ENCODE assay signal across 18 cellular contexts in the genomic region with DNA sequence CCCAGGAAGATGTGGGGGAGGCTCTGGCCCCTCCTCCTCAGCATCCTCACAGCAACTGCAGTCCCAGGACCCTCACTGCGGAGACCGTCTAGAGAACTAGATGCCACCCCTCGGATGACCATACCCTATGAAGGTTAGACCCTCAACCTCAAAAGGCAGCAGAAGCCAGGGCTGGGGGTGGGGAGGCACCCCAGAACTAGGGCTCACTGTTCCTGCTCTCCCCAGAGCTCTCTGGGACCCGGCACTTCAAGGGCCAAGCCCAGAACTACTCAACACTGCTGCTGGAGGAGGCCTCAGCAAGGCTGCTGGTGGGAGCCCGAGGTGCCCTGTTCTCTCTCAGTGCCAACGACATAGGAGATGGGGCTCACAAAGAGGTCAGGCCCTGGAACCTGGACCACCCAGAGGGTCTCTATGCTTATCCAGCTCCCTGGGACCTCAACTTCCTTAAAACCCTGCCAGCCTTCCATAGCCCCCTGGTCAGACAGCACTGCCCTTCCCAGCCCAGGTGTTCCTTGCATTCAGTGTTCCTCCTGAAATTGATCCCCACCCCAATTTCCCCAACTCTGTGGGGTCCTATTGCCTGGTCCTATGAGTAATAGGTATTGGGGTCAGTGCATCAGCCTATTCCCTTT. TPM values are rescaled to one million over a fixed set of nuclear protein-coding genes. Genes with fewer than 3 reads are reported as not detected.
DNase-seq lines count a peak whose midpoint lies in the region; ATAC-seq, FAIRE-seq and TF ChIP-seq lines count a peak whose summit lies in the region.
"Had no signal": no experiment of that assay in that cellular context is flagged by ENCODE, and none has a peak within 500 bp of the region (broad histone marks: within the 10 kb centered on the region; RNA-seq: fewer than 3 reads in every experiment).

No MANE protein-coding gene starts in this region.

- peak overlapping the region; percentile 24; the same call in 1 of the 2 replicates for H3K9ac ChIP-seq in HepG2 (ENCODE audit: insufficient read depth, low read depth, low read length)
- H3K9ac ChIP-seq: BLaER1 treated with 17β-estradiol and CSF1 and Interleukin-3, amounts not matched to agents 10 nM and 100 nM; KMS-11 had no signal

- H3K4me2 ChIP-seq in HepG2 (ENCODE audit: low read depth, low read length), result peak overlapping the region; percentile 98
- H3K4me2 ChIP-seq: BLaER1 treated with 17β-estradiol and CSF1 and Interleukin-3, amounts not matched to agents 10 nM and 100 nM; KMS-11 had no signal

- H3K9me3 ChIP-seq in HepG2 (ENCODE audit: low read length), result no peaks in the 10 kb centered on the region
- H3K9me3 ChIP-seq in testis, result no peaks in the 10 kb centered on the region
- no peaks in the 10 kb centered on the region for H3K9me3 ChIP-seq in lower lobe of right lung
- H3K9me3 ChIP-seq: BLaER1 treated with 17β-estradiol and CSF1 and Interleukin-3, amounts not matched to agents 10 nM and 100 nM; SJCRH30 had no signal

- CTCF ChIA-PET in activated CD4-positive, alpha-beta memory T cell treated with anti-CD3 and anti-CD28 coated beads, Interleukin-2, amount 10 ng/mL, durations not matched to agents 7 days and 5 days (lab: Charles Lee), result interaction anchor here (1.3 to 1.7 kb wide), 2 partner anchors 24 to 46 kb away, joined by 4 read pairs; no protein-coding TSS in a partner anchor
- CTCF ChIA-PET in activated CD4-positive, alpha-beta memory T cell treated with anti-CD3 and anti-CD28 coated beads for 36 hours (lab: Charles Lee), result interaction anchor here (1.7 kb wide), 1 partner anchor 41 kb away, joined by 3 read pairs; no protein-coding TSS in a partner anchor
- CTCF ChIA-PET in HepG2 (lab: Yijun Ruan, JAX; ENCODE audit: low intra/inter-chr PET ratio, low total read pairs), result no interaction called here

- ATAC-seq in HepG2 (no peak), lower lobe of right lung (no peak)

- TF ChIP-seq RAD21 in HepG2 (CRISPR knock-in tag; IDR thresholded peaks at IDR 0.05), result no peak

- intact Hi-C loops in activated CD4-positive, alpha-beta memory T cell treated with anti-CD3 and anti-CD28 coated beads for 36 hours (cut with micrococcal nuclease), result no loop called here
- intact Hi-C loops in HepG2 (cut with micrococcal nuclease; ENCODE audit: unreplicated experiment), result no loop called here
- intact Hi-C loops in testis (cut with DNase I; ENCODE audit: low total_unique reads), result no loop called here
- intact Hi-C loops in lower lobe of right lung (cut with DNase I), result no loop called here

- no peaks in the 10 kb centered on the region; a peak in 1 of 5 replicates for H3K27me3 ChIP-seq in HepG2 (ENCODE audit: control insufficient read depth in 1 of 2, insufficient read depth in 2 of 2, low read length in 2 of 2)
- no peaks in the 10 kb centered on the region for H3K27me3 ChIP-seq in testis
- peaks cover 5% of the 10 kb centered on the region for H3K27me3 ChIP-seq in lower lobe of right lung (ENCODE audit: low read depth)
- H3K27me3 ChIP-seq: SJCRH30 had no signal

- DNase-seq in activated CD4-positive, alpha-beta memory T cell treated with anti-CD3 and anti-CD28 coated beads, Interleukin-2, amount 10 ng/mL, durations not matched to agents 7 days and 5 days, result peak; percentile 10
- no peak for DNase-seq in activated CD4-positive, alpha-beta memory T cell treated with anti-CD3 and anti-CD28 coated beads for 36 hours
- no peak for DNase-seq in HepG2 (ENCODE audit: low spot score)
- DNase-seq in testis, result peak; percentile 1
- no peak for DNase-seq in lower lobe of right lung
- DNase-seq in DMS79 treated with DMSO at 0.1 percent for 48 hours (lab: John Stamatoyannopoulos, UW), result no peak
- DNase-seq: 8988T; DMS 273 treated with DMSO at 0.1 percent for 48 hours; EL; NCI-H1105; NCI-H1694 treated with DMSO at 0.1 percent for 48 hours; NCI-H69; NK-92 treated with Interleukin-12 subunit alpha and Interleukin-12 subunit beta, amount 100 ng/mL, for 24 hours; SJCRH30 had no signal

- BruUV-seq in HepG2 (replicated peaks; lab: Mats Ljungman, UMichigan), result no TSS peak

- FAIRE-seq in HepG2 (lab: Jason Lieb, UNC), result no peak

- no peak overlapping the region for H2AFZ ChIP-seq in HepG2 (ENCODE audit: low read length)

- H3K4me3 ChIP-seq in HepG2 (replicated peaks in 1 of 3; ENCODE audit: insufficient read depth in 1 of 3, low read depth in 2 of 3, low read length in 3 of 3) (peak overlapping the region in 1 of 3 experiments; percentile 94; a peak in 1 of 6 replicates), testis (no peak overlapping the region), lower lobe of right lung (no peak overlapping the region)
- H3K4me3 ChIP-seq: BLaER1 treated with 17β-estradiol and CSF1 and Interleukin-3, amounts not matched to agents 10 nM and 100 nM; SJCRH30 had no signal

- H3K36me3 Mint-ChIP-seq in activated CD4-positive, alpha-beta memory T cell treated with anti-CD3 and anti-CD28 coated beads, Interleukin-2, amount 10 ng/mL, durations not matched to agents 7 days and 5 days (ENCODE audit: low read depth), result no peaks in the 10 kb centered on the region
- no peaks in the 10 kb centered on the region for H3K36me3 Mint-ChIP-seq in activated CD4-positive, alpha-beta memory T cell treated with anti-CD3 and anti-CD28 coated beads for 36 hours

- H3K36me3 ChIP-seq in HepG2 (replicated peaks in 1 of 2; ENCODE audit: control insufficient read depth in 1 of 2, insufficient read depth in 2 of 2, low read length in 2 of 2) (peaks cover 21 to 49% of the 10 kb centered on the region in 2 experiments), testis (ENCODE audit: low read depth, missing control alignments) (no peaks in the 10 kb centered on the region), lower lobe of right lung (no peaks in the 10 kb centered on the region)
- H3K36me3 ChIP-seq: SJCRH30 had no signal

- WGBS in HepG2 (ENCODE audit: low lambda C conversion rate), result 100% methylated on average over 3 of the region's 6 CpGs
- WGBS in testis, 2 donors, result 89 to 96% methylated on average over 4 to 6 of the region's 6 CpGs

- no peaks in the 10 kb centered on the region for H3K27me3 Mint-ChIP-seq in activated CD4-positive, alpha-beta memory T cell treated with anti-CD3 and anti-CD28 coated beads, Interleukin-2, amount 10 ng/mL, durations not matched to agents 7 days and 5 days
- no peaks in the 10 kb centered on the region for H3K27me3 Mint-ChIP-seq in activated CD4-positive, alpha-beta memory T cell treated with anti-CD3 and anti-CD28 coated beads for 36 hours

- H3K27ac Mint-ChIP-seq in activated CD4-positive, alpha-beta memory T cell treated with anti-CD3 and anti-CD28 coated beads, Interleukin-2, amount 10 ng/mL, durations not matched to agents 7 days and 5 days, result peak overlapping the region; percentile 26
- H3K27ac Mint-ChIP-seq in activated CD4-positive, alpha-beta memory T cell treated with anti-CD3 and anti-CD28 coated beads for 36 hours, result no peak overlapping the region

- peak overlapping the region; percentile 96 for H3K27ac ChIP-seq in HepG2 (ENCODE audit: extremely low read length, insufficient read depth, low read length)
- H3K27ac ChIP-seq in testis, result no peak overlapping the region
- no peak overlapping the region for H3K27ac ChIP-seq in lower lobe of right lung
- H3K27ac ChIP-seq: BLaER1 treated with 17β-estradiol and CSF1 and Interleukin-3, amounts not matched to agents 10 nM and 100 nM; KMS-11; RWPE1; SJCRH30 had no signal

- TF ChIP-seq CTCF in HepG2 (CRISPR knock-in tag; IDR thresholded peaks at IDR 0.05), result no peak
- no peak for TF ChIP-seq CTCF in testis (IDR thresholded peaks at IDR 0.05)
- TF ChIP-seq CTCF in lower lobe of right lung (IDR thresholded peaks at IDR 0.05), result no peak

- POLR2A ChIA-PET in activated CD4-positive, alpha-beta memory T cell treated with anti-CD3 and anti-CD28 coated beads, Interleukin-2, amount 10 ng/mL, durations not matched to agents 7 days and 5 days (lab: Charles Lee), result no interaction called here
- POLR2A ChIA-PET in activated CD4-positive, alpha-beta memory T cell treated with anti-CD3 and anti-CD28 coated beads for 36 hours (lab: Charles Lee), result interaction anchor here (0.6 kb wide), 1 partner anchor 603 kb away, joined by 4 read pairs; no protein-coding TSS in a partner anchor
- POLR2A ChIA-PET in HepG2 (lab: Yijun Ruan, JAX), result interaction anchor here (1.3 to 12.6 kb wide), 2 partner anchors 19 to 59 kb away, joined by 3 to 277 read pairs; a partner anchor contains a TSS

- TF ChIP-seq EP300 in HepG2 (IDR thresholded peaks at IDR 0.05; ENCODE audit: low read depth in 2 of 2, low read length in 2 of 2) (no peak), HepG2 (CRISPR knock-in tag; IDR thresholded peaks at IDR 0.05; ENCODE audit: borderline replicate concordance) (no peak)

- no peaks in the 10 kb centered on the region for H3K9me3 Mint-ChIP-seq in activated CD4-positive, alpha-beta memory T cell treated with anti-CD3 and anti-CD28 coated beads, Interleukin-2, amount 10 ng/mL, durations not matched to agents 7 days and 5 days
- no peaks in the 10 kb centered on the region for H3K9me3 Mint-ChIP-seq in activated CD4-positive, alpha-beta memory T cell treated with anti-CD3 and anti-CD28 coated beads for 36 hours

- H3K4me3 Mint-ChIP-seq in activated CD4-positive, alpha-beta memory T cell treated with anti-CD3 and anti-CD28 coated beads, Interleukin-2, amount 10 ng/mL, durations not matched to agents 7 days and 5 days, result no peak overlapping the region
- no peak overlapping the region for H3K4me3 Mint-ChIP-seq in activated CD4-positive, alpha-beta memory T cell treated with anti-CD3 and anti-CD28 coated beads for 36 hours

- no peak for TF ChIP-seq POLR2A in HepG2 (IDR thresholded peaks at IDR 0.05; ENCODE audit: insufficient read depth in 1 of 2, low read depth in 2 of 2, low read length in 2 of 2)
- TF ChIP-seq POLR2A in testis (IDR thresholded peaks at IDR 0.05), result no peak

- in situ Hi-C loops in HepG2 (cut with HindIII; ENCODE audit: extremely low pct_ligation_motif_present, low pct_unique_long_range_greater_than_20kb), result no loop called here

- H4K20me1 ChIP-seq in HepG2 (ENCODE audit: insufficient read depth, low read length), result no peaks in the 10 kb centered on the region

- peaks cover 63% of the 10 kb centered on the region for H3K4me1 ChIP-seq in HepG2 (ENCODE audit: insufficient read depth, low read length)
- peaks cover 21% of the 10 kb centered on the region for H3K4me1 ChIP-seq in testis
- peaks cover 17% of the 10 kb centered on the region for H3K4me1 ChIP-seq in lower lobe of right lung

- H3K4me1 Mint-ChIP-seq in activated CD4-positive, alpha-beta memory T cell treated with anti-CD3 and anti-CD28 coated beads, Interleukin-2, amount 10 ng/mL, durations not matched to agents 7 days and 5 days, result peaks cover 11% of the 10 kb centered on the region
- peaks cover 8% of the 10 kb centered on the region for H3K4me1 Mint-ChIP-seq in activated CD4-positive, alpha-beta memory T cell treated with anti-CD3 and anti-CD28 coated beads for 36 hours (ENCODE audit: low read depth)

- H3K79me2 ChIP-seq in HepG2 (ENCODE audit: insufficient read depth, low read length), result peaks cover 45% of the 10 kb centered on the region

RNA-seq across cellular contexts. Expression of a gene that starts 3.7 kb away (rescaled TPM):
- under 1 TPM; 0.68 to 0.98 TPM for total RNA-seq in activated CD4-positive, alpha-beta memory T cell treated with anti-CD3 and anti-CD28 coated beads, Interleukin-2, amount 10 ng/mL, durations not matched to agents 7 days and 5 days
- under 1 TPM; 0.58 to 0.74 TPM for total RNA-seq in activated CD4-positive, alpha-beta memory T cell treated with anti-CD3 and anti-CD28 coated beads for 36 hours
- total RNA-seq in HepG2 (2016; rRNA removed; fragmentation: Illumina TruSeq; extraction: Trizol) (42.9 and 46.2 TPM in 2 replicates), testis (1 to 10 TPM; 4.8 to 7.2 TPM), lower lobe of right lung (5.1 TPM)
- total RNA-seq in HepG2 (2016; cell fraction: cytosol; rRNA removed; fragmentation: Illumina TruSeq; extraction: Trizol; ENCODE audit: low read depth), result 16.2 and 18.7 TPM in 2 replicates
- total RNA-seq in HepG2 (2016; cell fraction: insoluble cytoplasmic fraction; rRNA removed; fragmentation: Illumina TruSeq; extraction: Trizol), result 33.8 and 43.7 TPM in 2 replicates
- 46.0 and 52.4 TPM in 2 replicates for total RNA-seq in HepG2 (2016; cell fraction: membrane; rRNA removed; fragmentation: Illumina TruSeq; extraction: Trizol)
- 54.5 and 68.3 TPM in 2 replicates for total RNA-seq in HepG2 (2016; cell fraction: nucleus; rRNA removed; fragmentation: Illumina TruSeq; extraction: Trizol)
- polyA plus RNA-seq in HepG2 (2011; rRNA removed) (207 and 236 TPM in 2 replicates), testis (ENCODE audit: insufficient read depth, low read depth, low replicate concordance) (6.2 TPM)
- 169 and 172 TPM in 2 replicates for polyA plus RNA-seq in HepG2 (2011; cell fraction: cytosol; rRNA removed)
- 405 and 408 TPM in 2 replicates for polyA plus RNA-seq in HepG2 (2011; cell fraction: nucleus; rRNA removed)
- polyA plus RNA-seq in HepG2 (2012), result 154 and 177 TPM in 2 replicates
- polyA plus RNA-seq in HepG2 (2016; cell fraction: cytosol; fragmentation: Illumina TruSeq; extraction: Trizol; ENCODE audit: low read depth), result 29.3 and 33.1 TPM in 2 replicates
- polyA plus RNA-seq in HepG2 (2016; cell fraction: insoluble cytoplasmic fraction; fragmentation: Illumina TruSeq; extraction: Trizol; ENCODE audit: low read depth), result 87.9 and 114 TPM in 2 replicates
- polyA plus RNA-seq in HepG2 (2016; cell fraction: membrane; fragmentation: Illumina TruSeq; extraction: Trizol; ENCODE audit: low read depth), result 97.4 TPM in 2 replicates
- polyA plus RNA-seq in HepG2 (2016; cell fraction: nucleus; fragmentation: Illumina TruSeq; extraction: Trizol; ENCODE audit: insufficient read depth, low read depth), result 269 and 299 TPM in 2 replicates
- polyA minus RNA-seq in HepG2 (2011; rRNA and poly(A)+ RNA removed; ENCODE audit: low replicate concordance), result 0.84 and 364 TPM in 2 replicates
- 105 and 111 TPM in 2 replicates for polyA minus RNA-seq in HepG2 (2011; cell fraction: cytosol; rRNA and poly(A)+ RNA removed)
- polyA minus RNA-seq in HepG2 (2011; cell fraction: nucleus; rRNA and poly(A)+ RNA removed), result 100 and 101 TPM in 2 replicates
- total RNA-seq: MCF 10A had no signal

RNA-seq across cellular contexts. Expression of a gene that starts 14.3 kb away (rescaled TPM):
- 10 to 100 TPM; 47.8 to 49.3 TPM for total RNA-seq in activated CD4-positive, alpha-beta memory T cell treated with anti-CD3 and anti-CD28 coated beads, Interleukin-2, amount 10 ng/mL, durations not matched to agents 7 days and 5 days
- 10 to 100 TPM; 47.0 to 50.1 TPM for total RNA-seq in activated CD4-positive, alpha-beta memory T cell treated with anti-CD3 and anti-CD28 coated beads for 36 hours
- total RNA-seq in HepG2 (2016; rRNA removed; fragmentation: Illumina TruSeq; extraction: Trizol) (68.8 and 71.0 TPM in 2 replicates), testis (100 to 1,000 TPM; 123 to 124 TPM), lower lobe of right lung (59.7 TPM)
- 32.4 and 32.8 TPM in 2 replicates for total RNA-seq in HepG2 (2016; cell fraction: cytosol; rRNA removed; fragmentation: Illumina TruSeq; extraction: Trizol; ENCODE audit: low read depth)
- total RNA-seq in HepG2 (2016; cell fraction: insoluble cytoplasmic fraction; rRNA removed; fragmentation: Illumina TruSeq; extraction: Trizol), result 65.7 and 69.8 TPM in 2 replicates
- total RNA-seq in HepG2 (2016; cell fraction: membrane; rRNA removed; fragmentation: Illumina TruSeq; extraction: Trizol), result 46.1 and 51.6 TPM in 2 replicates
- 31.2 and 37.2 TPM in 2 replicates for total RNA-seq in HepG2 (2016; cell fraction: nucleus; rRNA removed; fragmentation: Illumina TruSeq; extraction: Trizol)
- polyA plus RNA-seq in HepG2 (2011; rRNA removed) (73.7 and 79.1 TPM in 2 replicates), testis (ENCODE audit: insufficient read depth, low read depth, low replicate concordance) (199 TPM)
- polyA plus RNA-seq in HepG2 (2011; cell fraction: cytosol; rRNA removed), result 71.0 and 107 TPM in 2 replicates
- polyA plus RNA-seq in HepG2 (2011; cell fraction: nucleus; rRNA removed), result 91.9 and 106 TPM in 2 replicates
- polyA plus RNA-seq in HepG2 (2012), result 53.0 and 55.5 TPM in 2 replicates
- polyA plus RNA-seq in HepG2 (2016; cell fraction: cytosol; fragmentation: Illumina TruSeq; extraction: Trizol; ENCODE audit: low read depth), result 35.2 and 41.6 TPM in 2 replicates
- 87.4 and 92.0 TPM in 2 replicates for polyA plus RNA-seq in HepG2 (2016; cell fraction: insoluble cytoplasmic fraction; fragmentation: Illumina TruSeq; extraction: Trizol; ENCODE audit: low read depth)
- polyA plus RNA-seq in HepG2 (2016; cell fraction: membrane; fragmentation: Illumina TruSeq; extraction: Trizol; ENCODE audit: low read depth), result 50.3 and 58.0 TPM in 2 replicates
- polyA plus RNA-seq in HepG2 (2016; cell fraction: nucleus; fragmentation: Illumina TruSeq; extraction: Trizol; ENCODE audit: insufficient read depth, low read depth), result 72.1 and 80.1 TPM in 2 replicates
- polyA minus RNA-seq in HepG2 (2011; rRNA and poly(A)+ RNA removed; ENCODE audit: low replicate concordance), result 42.1 and 55.4 TPM in 2 replicates
- 21.1 and 28.5 TPM in 2 replicates for polyA minus RNA-seq in HepG2 (2011; cell fraction: cytosol; rRNA and poly(A)+ RNA removed)
- polyA minus RNA-seq in HepG2 (2011; cell fraction: nucleus; rRNA and poly(A)+ RNA removed), result 14.3 and 15.8 TPM in 2 replicates

RNA-seq across cellular contexts. Expression of a gene that starts 14.3 kb away (rescaled TPM):
- 1 to 10 TPM; 6.4 to 7.1 TPM for total RNA-seq in activated CD4-positive, alpha-beta memory T cell treated with anti-CD3 and anti-CD28 coated beads, Interleukin-2, amount 10 ng/mL, durations not matched to agents 7 days and 5 days
- 10 to 100 TPM; 12.8 to 14.0 TPM for total RNA-seq in activated CD4-positive, alpha-beta memory T cell treated with anti-CD3 and anti-CD28 coated beads for 36 hours
- total RNA-seq in HepG2 (2016; rRNA removed; fragmentation: Illumina TruSeq; extraction: Trizol), result 16.5 and 21.9 TPM in 2 replicates
- 3.7 and 4.5 TPM in 2 replicates for total RNA-seq in HepG2 (2016; cell fraction: cytosol; rRNA removed; fragmentation: Illumina TruSeq; extraction: Trizol; ENCODE audit: low read depth)
- 18.6 and 19.4 TPM in 2 replicates for total RNA-seq in HepG2 (2016; cell fraction: insoluble cytoplasmic fraction; rRNA removed; fragmentation: Illumina TruSeq; extraction: Trizol)
- total RNA-seq in HepG2 (2016; cell fraction: membrane; rRNA removed; fragmentation: Illumina TruSeq; extraction: Trizol), result 11.4 and 11.5 TPM in 2 replicates
- total RNA-seq in HepG2 (2016; cell fraction: nucleus; rRNA removed; fragmentation: Illumina TruSeq; extraction: Trizol), result 13.4 and 14.8 TPM in 2 replicates
- polyA plus RNA-seq in HepG2 (2011; rRNA removed), result 10.7 and 14.1 TPM in 2 replicates
- 10.2 and 12.5 TPM in 2 replicates for polyA plus RNA-seq in HepG2 (2011; cell fraction: cytosol; rRNA removed)
- 17.6 and 19.3 TPM in 2 replicates for polyA plus RNA-seq in HepG2 (2011; cell fraction: nucleus; rRNA removed)
- polyA plus RNA-seq in HepG2 (2012), result 16.5 and 20.2 TPM in 2 replicates
- 2.6 and 3.0 TPM in 2 replicates for polyA plus RNA-seq in HepG2 (2016; cell fraction: cytosol; fragmentation: Illumina TruSeq; extraction: Trizol; ENCODE audit: low read depth)
- 22.1 and 23.7 TPM in 2 replicates for polyA plus RNA-seq in HepG2 (2016; cell fraction: insoluble cytoplasmic fraction; fragmentation: Illumina TruSeq; extraction: Trizol; ENCODE audit: low read depth)
- polyA plus RNA-seq in HepG2 (2016; cell fraction: membrane; fragmentation: Illumina TruSeq; extraction: Trizol; ENCODE audit: low read depth), result 8.2 and 8.4 TPM in 2 replicates
- 39.8 and 46.5 TPM in 2 replicates for polyA plus RNA-seq in HepG2 (2016; cell fraction: nucleus; fragmentation: Illumina TruSeq; extraction: Trizol; ENCODE audit: insufficient read depth, low read depth)
- 12.7 and 32.5 TPM in 2 replicates for polyA minus RNA-seq in HepG2 (2011; rRNA and poly(A)+ RNA removed; ENCODE audit: low replicate concordance)
- polyA minus RNA-seq in HepG2 (2011; cell fraction: cytosol; rRNA and poly(A)+ RNA removed), result 4.7 and 5.5 TPM in 2 replicates
- polyA minus RNA-seq in HepG2 (2011; cell fraction: nucleus; rRNA and poly(A)+ RNA removed), result 14.2 and 14.9 TPM in 2 replicates
- 10 to 100 TPM; 24.4 to 31.1 TPM for total RNA-seq in testis
- polyA plus RNA-seq in testis (ENCODE audit: insufficient read depth, low read depth, low replicate concordance), result 26.4 TPM
- total RNA-seq in lower lobe of right lung, result 5.8 TPM

RNA-seq across cellular contexts. Expression of a gene that starts 26.6 kb away (rescaled TPM):
- 10 to 100 TPM; 17.3 to 18.5 TPM for total RNA-seq in activated CD4-positive, alpha-beta memory T cell treated with anti-CD3 and anti-CD28 coated beads, Interleukin-2, amount 10 ng/mL, durations not matched to agents 7 days and 5 days
- total RNA-seq in activated CD4-positive, alpha-beta memory T cell treated with anti-CD3 and anti-CD28 coated beads for 36 hours, result 10 to 100 TPM; 12.0 to 12.5 TPM
- total RNA-seq in HepG2 (2016; rRNA removed; fragmentation: Illumina TruSeq; extraction: Trizol) (60.7 and 65.6 TPM in 2 replicates), testis (100 to 1,000 TPM; 133 to 158 TPM), lower lobe of right lung (52.6 TPM)
- 18.8 and 19.1 TPM in 2 replicates for total RNA-seq in HepG2 (2016; cell fraction: cytosol; rRNA removed; fragmentation: Illumina TruSeq; extraction: Trizol; ENCODE audit: low read depth)
- 46.9 and 70.8 TPM in 2 replicates for total RNA-seq in HepG2 (2016; cell fraction: insoluble cytoplasmic fraction; rRNA removed; fragmentation: Illumina TruSeq; extraction: Trizol)
- 50.4 and 56.7 TPM in 2 replicates for total RNA-seq in HepG2 (2016; cell fraction: membrane; rRNA removed; fragmentation: Illumina TruSeq; extraction: Trizol)
- total RNA-seq in HepG2 (2016; cell fraction: nucleus; rRNA removed; fragmentation: Illumina TruSeq; extraction: Trizol), result 40.4 and 47.3 TPM in 2 replicates
- polyA plus RNA-seq in HepG2 (2011; rRNA removed) (43.6 and 59.7 TPM in 2 replicates), testis (ENCODE audit: insufficient read depth, low read depth, low replicate concordance) (65.9 TPM)
- polyA plus RNA-seq in HepG2 (2011; cell fraction: cytosol; rRNA removed), result 25.3 and 50.1 TPM in 2 replicates
- 161 and 196 TPM in 2 replicates for polyA plus RNA-seq in HepG2 (2011; cell fraction: nucleus; rRNA removed)
- polyA plus RNA-seq in HepG2 (2012), result 24.4 and 29.3 TPM in 2 replicates
- polyA plus RNA-seq in HepG2 (2016; cell fraction: cytosol; fragmentation: Illumina TruSeq; extraction: Trizol; ENCODE audit: low read depth), result 14.3 and 15.4 TPM in 2 replicates
- 44.9 and 56.6 TPM in 2 replicates for polyA plus RNA-seq in HepG2 (2016; cell fraction: insoluble cytoplasmic fraction; fragmentation: Illumina TruSeq; extraction: Trizol; ENCODE audit: low read depth)
- 34.1 and 38.8 TPM in 2 replicates for polyA plus RNA-seq in HepG2 (2016; cell fraction: membrane; fragmentation: Illumina TruSeq; extraction: Trizol; ENCODE audit: low read depth)
- polyA plus RNA-seq in HepG2 (2016; cell fraction: nucleus; fragmentation: Illumina TruSeq; extraction: Trizol; ENCODE audit: insufficient read depth, low read depth), result 112 and 124 TPM in 2 replicates
- polyA minus RNA-seq in HepG2 (2011; rRNA and poly(A)+ RNA removed; ENCODE audit: low replicate concordance), result 19.0 and 76.7 TPM in 2 replicates
- 27.9 and 32.8 TPM in 2 replicates for polyA minus RNA-seq in HepG2 (2011; cell fraction: cytosol; rRNA and poly(A)+ RNA removed)
- 19.3 and 19.8 TPM in 2 replicates for polyA minus RNA-seq in HepG2 (2011; cell fraction: nucleus; rRNA and poly(A)+ RNA removed)

RNA-seq across cellular contexts. Expression of a gene that starts 57.9 kb away (rescaled TPM):
- total RNA-seq in activated CD4-positive, alpha-beta memory T cell treated with anti-CD3 and anti-CD28 coated beads, Interleukin-2, amount 10 ng/mL, durations not matched to agents 7 days and 5 days, result 1 to 10 TPM; 1.1 to 1.9 TPM
- total RNA-seq in activated CD4-positive, alpha-beta memory T cell treated with anti-CD3 and anti-CD28 coated beads for 36 hours, result under 1 TPM; 0.31 to 0.93 TPM
- total RNA-seq in HepG2 (2016; rRNA removed; fragmentation: Illumina TruSeq; extraction: Trizol) (0.60 and 0.73 TPM in 2 replicates), testis (1 to 10 TPM; 2.2 to 3.5 TPM), lower lobe of right lung (1.6 TPM)
- total RNA-seq in HepG2 (2016; cell fraction: cytosol; rRNA removed; fragmentation: Illumina TruSeq; extraction: Trizol; ENCODE audit: low read depth), result 0.51 and 0.62 TPM in 2 replicates
- total RNA-seq in HepG2 (2016; cell fraction: insoluble cytoplasmic fraction; rRNA removed; fragmentation: Illumina TruSeq; extraction: Trizol), result 0.42 and 1.1 TPM in 2 replicates
- total RNA-seq in HepG2 (2016; cell fraction: membrane; rRNA removed; fragmentation: Illumina TruSeq; extraction: Trizol), result 0.40 and 0.65 TPM in 2 replicates
- 1.1 and 1.3 TPM in 2 replicates for total RNA-seq in HepG2 (2016; cell fraction: nucleus; rRNA removed; fragmentation: Illumina TruSeq; extraction: Trizol)
- polyA plus RNA-seq in HepG2 (2011; rRNA removed) (0.58 and 0.78 TPM in 2 replicates), testis (ENCODE audit: insufficient read depth, low read depth, low replicate concordance) (1.6 TPM)
- polyA plus RNA-seq in HepG2 (2011; cell fraction: cytosol; rRNA removed), result 0.42 TPM in 2 replicates
- 3.9 and 4.2 TPM in 2 replicates for polyA plus RNA-seq in HepG2 (2011; cell fraction: nucleus; rRNA removed)
- 1.4 and 1.9 TPM in 2 replicates for polyA plus RNA-seq in HepG2 (2012)
- 0.14 and 0.16 TPM in 2 replicates for polyA plus RNA-seq in HepG2 (2016; cell fraction: cytosol; fragmentation: Illumina TruSeq; extraction: Trizol; ENCODE audit: low read depth)
- 0.49 and 0.68 TPM in 2 replicates for polyA plus RNA-seq in HepG2 (2016; cell fraction: insoluble cytoplasmic fraction; fragmentation: Illumina TruSeq; extraction: Trizol; ENCODE audit: low read depth)
- 0.29 and 0.30 TPM in 2 replicates for polyA plus RNA-seq in HepG2 (2016; cell fraction: membrane; fragmentation: Illumina TruSeq; extraction: Trizol; ENCODE audit: low read depth)
- 1.2 and 1.4 TPM in 2 replicates for polyA plus RNA-seq in HepG2 (2016; cell fraction: nucleus; fragmentation: Illumina TruSeq; extraction: Trizol; ENCODE audit: insufficient read depth, low read depth)
- polyA minus RNA-seq in HepG2 (2011; rRNA and poly(A)+ RNA removed; ENCODE audit: low replicate concordance), result 1.4 and 3.3 TPM in 2 replicates
- polyA minus RNA-seq in HepG2 (2011; cell fraction: cytosol; rRNA and poly(A)+ RNA removed), result 0.49 TPM in 1 of 2 replicates, not detected in the other
- polyA minus RNA-seq in HepG2 (2011; cell fraction: nucleus; rRNA and poly(A)+ RNA removed), result 1.2 and 1.3 TPM in 2 replicates

Comparison
In these comparisons a context has a peak if more than half of its experiments do, and no peak if none do; other contexts are left out.
1. DNase-seq: peak in activated CD4-positive, alpha-beta memory T cell treated with anti-CD3 and anti-CD28 coated beads, Interleukin-2, amount 10 ng/mL, durations not matched to agents 7 days and 5 days (single experiment) and testis (single experiment); none in activated CD4-positive, alpha-beta memory T cell treated with anti-CD3 and anti-CD28 coated beads for 36 hours (single experiment), HepG2 (single experiment), lower lobe of right lung (single experiment) and DMS79 treated with DMSO at 0.1 percent for 48 hours (single experiment).